ENCODE assay signal across 8 cellular contexts in genomic region chr12:57782608-57783465, GRCh38. TPM values are rescaled to one million over a fixed set of nuclear protein-coding genes. Genes with fewer than 3 reads are reported as not detected.
DNase-seq lines count a peak whose midpoint lies in the region; FAIRE-seq and TF ChIP-seq lines count a peak whose summit lies in the region.

Gene TSFM, plus strand, starts transcription at chr12:57782787. Its CDS starts 15 bp downstream, at chr12:57782802.

- H3K23me2 ChIP-seq in H1 (ENCODE audit: low read depth, low read length), result peaks cover 2% of the 10 kb centered on the region; the same call in 1 of the 2 replicates

- no peak within 1 kb of the TSS for H2BK120ac ChIP-seq in H1 (replicated peaks; ENCODE audit: low read depth, low read length)

- H4K8ac ChIP-seq in H1 (ENCODE audit: extremely low read depth, insufficient read depth, low read length), result peak within 1 kb of the TSS; percentile 28; the same call in 1 of the 2 replicates

- no peak within 1 kb of the TSS for H3K23ac ChIP-seq in H1 (ENCODE audit: insufficient read length)

- H3K36me3 ChIP-seq in Caco-2 (ENCODE audit: control insufficient read depth, insufficient read depth, low read length) (peaks cover 2% of the 10 kb centered on the region; the same call in 1 of the 2 replicates), H1 (ENCODE audit: control insufficient read depth in 2 of 4, insufficient read depth in 4 of 4, low read length in 3 of 4) (peaks cover 4 to 25% (median 13%) of the 10 kb centered on the region in 4 experiments; a peak in 7 of 8 replicates)

- H3K27me3 ChIP-seq in Caco-2 (replicated peaks; ENCODE audit: control insufficient read depth, insufficient read depth, low read length), result no peaks in the 10 kb centered on the region
- H3K27me3 ChIP-seq in H1 (replicated peaks in 1 of 4; ENCODE audit: control insufficient read depth in 3 of 4, extremely low read depth in 1 of 4, insufficient read depth in 3 of 4, low read length in 3 of 4), result no peaks in the 10 kb centered on the region

- H3K79me2 ChIP-seq in H1 (ENCODE audit: control insufficient read depth in 1 of 2, insufficient read depth in 2 of 2, low read length in 2 of 2), result peaks cover 0 to 16% of the 10 kb centered on the region in 2 experiments; a peak in 2 of 4 replicates

- peak within 1 kb of the TSS; percentile 36 for H4K91ac ChIP-seq in H1 (replicated peaks; ENCODE audit: insufficient read length, low read length)

- TF ChIP-seq CTCF in Caco-2 (IDR thresholded peaks at IDR 0.05; ENCODE audit: insufficient read depth in 1 of 2, low read depth in 1 of 2, low read length in 1 of 2, severe bottlenecking in 1 of 2, unreplicated experiment in 1 of 2) (peak; percentile 74 to 81), GM20000 (IDR thresholded peaks at IDR 0.05; ENCODE audit: extremely low read depth, missing control alignments) (peak; percentile 74), H1 (IDR thresholded peaks at IDR 0.05; ENCODE audit: control extremely low read depth in 1 of 3, insufficient read depth in 1 of 3, low read depth in 1 of 3, low read length in 3 of 3) (peak; percentile 85 to 97 (median 96))

- TF ChIP-seq RAD21 in H1 (IDR thresholded peaks at IDR 0.05 in 1 of 2, conservative IDR thresholded peaks at IDR 0.05 in 1 of 2; ENCODE audit: low read depth in 2 of 2, low read length in 2 of 2), result peak in 1 of 2 experiments; percentile 40; a peak in 1 of 4 replicates

- no peaks in the 10 kb centered on the region for H3K27me3 Mint-ChIP-seq in Caco-2 (ENCODE audit: insufficient read depth, unreplicated experiment)

- peaks cover 0 to 2% of the 10 kb centered on the region in 2 experiments for H4K20me1 ChIP-seq in H1 (replicated peaks in 1 of 2; ENCODE audit: control insufficient read depth in 1 of 2, insufficient read depth in 2 of 2, low read length in 2 of 2)

- peaks cover 21% of the 10 kb centered on the region for H3K36me3 Mint-ChIP-seq in Caco-2 (ENCODE audit: insufficient read depth, unreplicated experiment)

- no peak within 1 kb of the TSS for H3K14ac ChIP-seq in H1 (ENCODE audit: insufficient read length)

- H3K9ac ChIP-seq in H1 (replicated peaks in 1 of 4; ENCODE audit: extremely low read depth in 1 of 4, low read depth in 3 of 4, low read length in 3 of 4), result peak within 1 kb of the TSS; percentile 77 to 89 (median 84)

- peak within 1 kb of the TSS; percentile 58; the same call in 1 of the 2 replicates for H3K27ac ChIP-seq in H1 (ENCODE audit: low read depth, low read length)

- H3K4me3 ChIP-seq in Caco-2 (ENCODE audit: low read depth, low read length) (peak within 1 kb of the TSS; percentile 99), H1 (ENCODE audit: extremely low read depth in 1 of 4, insufficient read depth in 2 of 4, low read depth in 3 of 4, low read length in 4 of 4) (peak within 1 kb of the TSS; percentile 76 to 99 (median 98))

- no peak within 1 kb of the TSS for H2BK15ac ChIP-seq in H1 (ENCODE audit: low read length)

- TF ChIP-seq EP300 in H1 (IDR thresholded peaks at IDR 0.05; ENCODE audit: borderline replicate concordance in 1 of 2, low read depth in 2 of 2, low read length in 2 of 2), result no peak

- peak within 1 kb of the TSS; percentile 65 for H3K56ac ChIP-seq in H1 (replicated peaks; ENCODE audit: insufficient read length, low read depth, low read length)

- intact Hi-C loops in Caco-2 (cut with micrococcal nuclease; ENCODE audit: unreplicated experiment), result loop anchor here (1.0 kb wide), 1 partner anchor 11 kb away; the partner anchor contains the start of genes EEF1AKMT3 and METTL1

- H2BK20ac ChIP-seq in H1 (ENCODE audit: low read length), result no peak within 1 kb of the TSS

- POLR2A ChIA-PET in Caco-2 (lab: Charles Lee) (interaction anchor here (1.0 kb wide), 1 partner anchor 11 kb away, joined by 7 read pairs; the partner anchor contains the start of genes EEF1AKMT3 and METTL1), H1 (lab: Charles Lee; ENCODE audit: partially characterized antibody) (interaction anchor here (0.9 to 2.8 kb wide), 14 partner anchors 10 to 116 kb away, joined by 3 to 22 read pairs (median 4); partner anchors contain the start of genes CTDSP2, CYP27B1, EEF1AKMT3 and METTL1)

- no peaks in the 10 kb centered on the region for H3K4me1 Mint-ChIP-seq in Caco-2 (ENCODE audit: low read depth, unreplicated experiment)

- peak within 1 kb of the TSS; percentile 67 to 80 for H3K4me2 ChIP-seq in H1 (ENCODE audit: insufficient read depth in 1 of 2, low read depth in 2 of 2, low read length in 2 of 2)

- CTCF ChIA-PET in Caco-2 (lab: Charles Lee) (interaction anchor here (0.6 to 1.0 kb wide), 7 partner anchors 8 to 82 kb away, joined by 3 to 4 read pairs (median 4); partner anchors contain the start of genes EEF1AKMT3 and METTL1), H1 (lab: Charles Lee; ENCODE audit: partially characterized antibody) (interaction anchor here (0.6 to 4.6 kb wide), 30 partner anchors 9 to 1840 kb away, joined by 3 to 26 read pairs (median 4); partner anchors contain the start of genes CTDSP2, CYP27B1, EEF1AKMT3 and METTL1)

- no peaks in the 10 kb centered on the region for H3K79me1 ChIP-seq in H1 (ENCODE audit: low read depth, low read length)

- DNase-seq in Caco-2, result peak; percentile 93 to 94
- DNase-seq in GM20000 (ENCODE audit: low spot score), result peak; percentile 82
- DNase-seq in HT-29 (ENCODE audit: low spot score), result peak; percentile 96
- DNase-seq in NK-92 treated with Interleukin-12 subunit alpha and Interleukin-12 subunit beta, amount 100 ng/mL, for 24 hours (lab: John Stamatoyannopoulos, UW), result peak; percentile 80
- DNase-seq in activated CD8-positive, alpha-beta memory T cell treated with anti-CD3 and anti-CD28 coated beads for 4 hours (ENCODE audit: low read depth in 2 of 2), result peak; percentile 90 to 91
- peak; percentile 77 to 98 for DNase-seq in H1 (ENCODE audit: low read depth in 1 of 2, low spot score in 2 of 2)
- DNase-seq in mesenteric fat pad (ENCODE audit: low spot score), result peak; percentile 98
- peak; percentile 93 for DNase-seq in stimulated activated CD8-positive, alpha-beta memory T cell treated with anti-CD3 and anti-CD28 coated beads, Interleukin-15, amount 100 ng/mL, for 24 hours (ENCODE audit: low read depth)

- peak in 1 of 2 experiments; percentile 96; a peak in 2 of 3 replicates for TF ChIP-seq POLR2A in H1 (IDR thresholded peaks at IDR 0.05; ENCODE audit: control extremely low read depth in 1 of 2, low read depth in 2 of 2, low read length in 2 of 2)

- H3K9me3 ChIP-seq in Caco-2 (no peaks in the 10 kb centered on the region), H1 (ENCODE audit: insufficient read depth in 2 of 2, low read depth in 1 of 2, low read length in 1 of 2) (no peaks in the 10 kb centered on the region)

- H4K5ac ChIP-seq in H1 (ENCODE audit: insufficient read length, low read depth, low read length), result peak within 1 kb of the TSS; percentile 7

- peak within 1 kb of the TSS; percentile 92 for H3K4me3 Mint-ChIP-seq in Caco-2 (ENCODE audit: unreplicated experiment)

- no peak within 1 kb of the TSS for H3K4ac ChIP-seq in H1 (replicated peaks; ENCODE audit: insufficient read length, low read depth, low read length)

- BruUV-seq in Caco-2 (replicated peaks; lab: Mats Ljungman, UMichigan), result no TSS peak

- no peak for FAIRE-seq in H1 (lab: Jason Lieb, UNC)

- WGBS in H1 (ENCODE audit: extremely low coverage in 1 of 2, insufficient coverage in 1 of 2, insufficient read length in 1 of 2, insufficient replicate concordance in 2 of 2, low coverage in 1 of 2, low lambda C conversion rate in 2 of 2, missing lambda C conversion rate in 1 of 2), 2 experiments, result 3% methylated on average over 43 of the region's 45 CpGs; no CpG with 5 or more reads in 1 of the 2 experiments

- H3K18ac ChIP-seq in H1 (ENCODE audit: extremely low read depth, low read length), result peak within 1 kb of the TSS; percentile 42; the same call in 1 of the 2 replicates

- H3K27ac Mint-ChIP-seq in Caco-2 (ENCODE audit: unreplicated experiment), result peak within 1 kb of the TSS; percentile 91

- no peaks in the 10 kb centered on the region for H3K9me3 Mint-ChIP-seq in Caco-2 (ENCODE audit: unreplicated experiment)

- H2BK5ac ChIP-seq in H1 (ENCODE audit: low read depth, low read length), result peak within 1 kb of the TSS; percentile 71

- no peaks in the 10 kb centered on the region for H3K4me1 ChIP-seq in Caco-2
- no peaks in the 10 kb centered on the region for H3K4me1 ChIP-seq in H1 (replicated peaks in 1 of 4; ENCODE audit: control insufficient read depth in 3 of 4, insufficient read depth in 4 of 4, low read length in 3 of 4)

- H2BK12ac ChIP-seq in H1 (ENCODE audit: low read depth, low read length), result no peak within 1 kb of the TSS

- H2AK5ac ChIP-seq in H1 (ENCODE audit: low read depth, low read length), result no peak within 1 kb of the TSS

- H2AFZ ChIP-seq in H1 (ENCODE audit: low read length), result peak within 1 kb of the TSS; percentile 96

TF ChIP-seq in H1, 55 proteins besides CTCF, POLR2A, EP300 and RAD21 (continues in another document):
- TF ChIP-seq CHD1 (IDR thresholded peaks at IDR 0.05; ENCODE audit: low read depth, low read length), result no peak

RNA-seq across cellular contexts. Expression of gene TSFM, which starts in this region (rescaled TPM):
- total RNA-seq in Caco-2 (2022), result 48.0 and 57.5 TPM in 2 replicates
- total RNA-seq in HT-29 (2014; rRNA removed; shearing (Covaris generic)), result 60.6 and 63.6 TPM in 2 replicates
- 47.9 and 49.8 TPM in 2 replicates for total RNA-seq in H1 (2021; fragmentation: NEBNext Ultra II Directional; extraction: Animal tissue kit (Norgen Biotek cat#: 25700))
- polyA plus RNA-seq in H1 (2011; rRNA removed), result 17.4 and 21.5 TPM in 2 replicates
- polyA plus RNA-seq in H1 (2011; cell fraction: cytosol; rRNA removed), result 23.9 TPM
- polyA plus RNA-seq in H1 (2011; cell fraction: nucleus; rRNA removed), result 18.6 TPM
- 37.4 to 44.0 TPM (median 42.7 TPM) in 4 replicates for polyA plus RNA-seq in H1 (2012, experiment 1 of 2)
- polyA plus RNA-seq in H1 (2012, experiment 2 of 2), result 29.3 TPM
- 29.8 TPM for polyA plus RNA-seq in H1 (2013, experiment 1 of 2)
- 31.4 TPM for polyA plus RNA-seq in H1 (2013, experiment 2 of 2)
- polyA minus RNA-seq in H1 (2011; rRNA and poly(A)+ RNA removed), result 6.6 and 9.6 TPM in 2 replicates
- 10.9 TPM for polyA minus RNA-seq in H1 (2011; cell fraction: cytosol; rRNA and poly(A)+ RNA removed)
- 12.8 TPM for polyA minus RNA-seq in H1 (2011; cell fraction: nucleus; rRNA and poly(A)+ RNA removed)
- total RNA-seq in mesenteric fat pad, result 32.7 TPM

Comparison
In these comparisons a context has a peak if more than half of its experiments do, and no peak if none do; other contexts are left out.
1. Peak in every context shown above with its lines: DNase-seq, H3K4me3 ChIP-seq and H3K27ac ChIP-seq.